9 cellular contexts compared by ENCODE assay signal in the genomic region with DNA sequence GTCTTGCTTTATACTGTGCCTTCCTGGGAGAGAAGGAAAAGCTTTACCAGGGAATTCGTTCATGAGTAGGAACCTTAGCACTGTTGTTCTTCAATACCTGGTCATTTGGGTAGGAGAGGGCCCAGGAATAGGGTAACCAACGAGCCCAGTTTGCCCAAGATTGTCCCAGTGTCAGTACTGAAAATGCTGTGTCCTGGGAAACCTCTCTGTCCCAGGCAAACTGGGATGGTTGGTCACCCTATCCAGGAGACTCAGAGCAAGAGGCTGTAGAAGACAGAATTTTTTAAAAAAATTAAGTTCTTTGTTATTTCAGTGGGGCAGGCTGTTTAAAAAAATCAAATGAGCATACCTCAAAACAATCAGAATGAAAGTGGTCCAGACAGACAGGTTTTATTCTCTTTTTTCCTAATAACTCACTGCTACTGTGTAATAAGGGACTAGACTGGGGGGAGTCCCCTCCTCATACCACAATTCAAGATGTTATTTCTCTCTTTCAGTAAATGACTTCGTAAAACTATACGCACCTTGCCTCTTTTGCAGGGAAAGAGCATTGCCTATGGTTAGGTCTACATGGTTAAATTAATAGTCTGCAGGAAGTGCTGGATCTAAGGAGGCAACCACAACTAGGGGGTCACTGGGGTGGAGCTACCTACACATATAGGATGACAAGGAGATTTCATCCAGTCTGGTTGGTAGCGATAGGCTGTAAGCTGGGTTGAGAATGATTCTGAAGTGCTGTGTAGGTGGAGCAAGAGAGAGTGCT. TPM values are rescaled to one million over a fixed set of nuclear protein-coding genes. Genes with fewer than 3 reads are reported as not detected.
A peak's percentile ranks its signal among the peaks of the same experiment; 100 is the strongest.
DNase-seq lines count a peak whose midpoint lies in the region; ATAC-seq and TF ChIP-seq lines count a peak whose summit lies in the region.
"Had no signal": no experiment of that assay in that cellular context is flagged by ENCODE, and none has a peak within 500 bp of the region (broad histone marks: within the 10 kb centered on the region; RNA-seq: fewer than 3 reads in every experiment).

No MANE protein-coding gene starts in this region.

- TF ChIP-seq POLR2A in erythroblast (IDR thresholded peaks at IDR 0.05; ENCODE audit: low read length): no peak

- peak; percentile 64 for ATAC-seq in GM18498 (IDR thresholded peaks at IDR 0.05; ENCODE audit: unreplicated experiment)
- ATAC-seq in GM21526 (IDR thresholded peaks at IDR 0.05; ENCODE audit: low FRiP score, unreplicated experiment): peak; percentile 50
- peak; percentile 75 for ATAC-seq in HG03571 (IDR thresholded peaks at IDR 0.05; ENCODE audit: unreplicated experiment)
- ATAC-seq: HCT116 had no signal

- DNase-seq in erythroblast (lab: John Stamatoyannopoulos, UW) (peak; percentile 45 to 64), pons (ENCODE audit: low spot score) (no peak), NCI-H1436 (lab: John Stamatoyannopoulos, UW) (no peak), dermis blood vessel endothelial cell (no peak), retina (no peak)

RNA-seq across cellular contexts. Expression of a gene that starts 41.1 kb away (rescaled TPM):
- total RNA-seq in dermis blood vessel endothelial cell: 14.4 and 15.7 TPM in 2 replicates

Comparison
In these comparisons a context has a peak if more than half of its experiments do, and no peak if none do; other contexts are left out.
1. DNase-seq: peak in erythroblast (2 of 2); none in pons (single experiment), NCI-H1436 (single experiment), dermis blood vessel endothelial cell (single experiment) and retina (single experiment).
2. Peak in every context shown above with its lines, with median percentiles within 50 percentile points of each other: ATAC-seq.